25 cellular contexts compared by ENCODE assay signal in genomic region chr5:875931-876330, GRCh38. TPM values are rescaled to one million over a fixed set of nuclear protein-coding genes. Genes with fewer than 3 reads are reported as not detected.
"Had no signal": no experiment of that assay in that cellular context is flagged by ENCODE, and none has a peak within 500 bp of the region (broad histone marks: within the 10 kb centered on the region; RNA-seq: fewer than 3 reads in every experiment).

No MANE protein-coding gene starts in this region.

- H3K27ac ChIP-seq: left ventricle myocardium inferior, neural progenitor cell, ovary, right atrium auricular region, skin epidermis, stomach, testis, thyroid gland, transverse colon, upper lobe of left lung, vagina had no signal

- H3K4me2 ChIP-seq: neural progenitor cell had no signal

- H3K4me3 ChIP-seq: left ventricle myocardium inferior, lung, neural progenitor cell, ovary, right atrium auricular region, skin epidermis, stomach, testis, thyroid gland, transverse colon, upper lobe of left lung, vagina had no signal

- H3K27me3 ChIP-seq: neural progenitor cell, ovary, right atrium auricular region, stomach, testis, thyroid gland, transverse colon, upper lobe of left lung, vagina had no signal

- H3K9me3 ChIP-seq: left ventricle myocardium inferior, ovary, right atrium auricular region, stomach, testis, thyroid gland, transverse colon, upper lobe of left lung, vagina had no signal

- H3K4me1 Mint-ChIP-seq: mesothelial cell of epicardium, neural progenitor cell had no signal

- H3K36me3 ChIP-seq: neural progenitor cell, ovary had no signal

- H3K27ac Mint-ChIP-seq: immature natural killer cell; mesothelial cell of epicardium; natural killer cell; nephron progenitor cell; neural progenitor cell; progenitor cell of endocrine pancreas; stimulated activated memory B cell treated with anti-CD40 and anti-IgM and Interleukin-4, amounts not matched to agents 10 μg/mL and 1 μg/mL and 100 μg/mL, for 72 hours had no signal

- H3K4me1 ChIP-seq: left ventricle myocardium inferior, neural progenitor cell, right atrium auricular region, testis, thyroid gland, transverse colon, vagina had no signal

- ATAC-seq: natural killer cell; sciatic nerve; stimulated activated memory B cell treated with anti-CD40 and anti-IgM and Interleukin-4, amounts not matched to agents 10 μg/mL and 1 μg/mL and 100 μg/mL, for 72 hours; stimulated activated naive CD8-positive, alpha-beta T cell treated with anti-CD3 and anti-CD28 coated beads, Interleukin-15, Interleukin-2, amounts not matched to agents 100 U/mL and 50 U/mL, for 24 hours had no signal

- H3K4me3 Mint-ChIP-seq: immature natural killer cell; mesothelial cell of epicardium; naive B cell; natural killer cell; nephron progenitor cell; neural progenitor cell; stimulated activated memory B cell treated with anti-CD40 and anti-IgM and Interleukin-4, amounts not matched to agents 10 μg/mL and 1 μg/mL and 100 μg/mL, for 72 hours had no signal

- H2AFZ ChIP-seq: neural progenitor cell had no signal

- FAIRE-seq: islet of Langerhans had no signal

- DNase-seq: hypothalamus; immature natural killer cell; left ventricle myocardium inferior; mesendoderm; naive B cell; natural killer cell; nephron progenitor cell; stimulated activated CD4-positive, alpha-beta T cell treated with anti-CD3 and anti-CD28 coated beads, Interleukin-4, amount 100 ng/mL, for 24 hours; stimulated activated naive CD8-positive, alpha-beta T cell treated with anti-CD3 and anti-CD28 coated beads, Interleukin-15, Interleukin-2, amounts not matched to agents 100 U/mL and 50 U/mL, for 24 hours; stomach; testis; thyroid gland; transverse colon; upper lobe of left lung had no signal

- H3K9me3 Mint-ChIP-seq: immature natural killer cell; mesothelial cell of epicardium; naive B cell; natural killer cell; nephron progenitor cell; neural progenitor cell; stimulated activated memory B cell treated with anti-CD40 and anti-IgM and Interleukin-4, amounts not matched to agents 10 μg/mL and 1 μg/mL and 100 μg/mL, for 72 hours had no signal

- H3K9ac ChIP-seq: neural progenitor cell had no signal

RNA-seq across cellular contexts. Expression of gene ZDHHC11, which starts 25.1 kb away (rescaled TPM):
- polyA plus RNA-seq: immature natural killer cell had no signal
